18 cellular contexts compared by ENCODE assay signal in the genomic region with DNA sequence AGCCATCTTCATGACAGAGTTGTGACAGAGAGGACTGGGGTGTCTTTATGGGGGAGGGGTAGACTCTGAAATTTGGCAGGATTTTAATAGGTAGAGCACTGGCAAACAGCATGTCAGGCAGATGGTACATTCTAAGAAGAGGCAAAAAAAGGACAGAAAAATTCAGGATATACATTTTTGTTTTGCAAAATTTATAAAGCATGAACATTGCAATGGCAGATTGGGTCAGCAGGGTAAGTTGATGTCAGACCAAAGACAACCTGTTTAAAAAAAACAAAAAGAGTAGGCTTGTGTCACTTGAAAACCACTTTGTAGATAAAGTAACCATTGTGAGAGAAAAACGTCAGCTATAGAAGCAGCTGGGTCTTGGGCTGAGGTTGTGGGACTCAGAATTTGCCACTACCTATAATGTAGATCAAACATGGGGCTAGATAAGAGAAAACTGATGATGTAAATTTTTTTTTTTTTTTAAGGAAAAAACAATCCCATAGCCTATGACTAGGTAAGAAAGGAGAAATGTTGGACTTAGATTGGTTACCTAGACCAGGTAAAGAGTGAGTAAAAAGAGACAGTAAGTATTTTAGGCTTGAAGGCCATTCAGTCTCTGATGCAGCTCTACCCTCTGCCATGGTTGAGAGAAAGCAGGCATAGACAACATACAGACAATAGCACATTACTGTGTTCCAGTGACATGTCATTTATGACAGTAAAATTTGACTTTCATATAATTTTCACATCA. TPM values are rescaled to one million over a fixed set of nuclear protein-coding genes. Genes with fewer than 3 reads are reported as not detected.
DNase-seq lines count a peak whose midpoint lies in the region; ATAC-seq and TF ChIP-seq lines count a peak whose summit lies in the region.
"Had no signal": no experiment of that assay in that cellular context is flagged by ENCODE, and none has a peak within 500 bp of the region (broad histone marks: within the 10 kb centered on the region; RNA-seq: fewer than 3 reads in every experiment).

No MANE protein-coding gene starts in this region.

- H3K27ac Mint-ChIP-seq in CD4-positive, alpha-beta T cell, result peak overlapping the region; percentile 90
- H3K27ac Mint-ChIP-seq in CD8-positive, alpha-beta memory T cell, result peak overlapping the region; percentile 49 to 99 (median 92)
- peak overlapping the region; percentile 95 to 96 for H3K27ac Mint-ChIP-seq in T-cell
- H3K27ac Mint-ChIP-seq: B cell had no signal

- no peak for TF ChIP-seq POLR2A in suprapubic skin (IDR thresholded peaks at IDR 0.05)

- peak; percentile 41 for ATAC-seq in CD4-positive, alpha-beta T cell (ENCODE audit: poor library complexity)
- ATAC-seq in T-cell (replicated peaks in 1 of 4) (peak; percentile 5 to 57 (median 27)), GM18868 (IDR thresholded peaks at IDR 0.05; ENCODE audit: unreplicated experiment) (no peak), foreskin keratinocyte (no peak)
- ATAC-seq: K562, PC-3 had no signal

- peak overlapping the region; percentile 68 for H3K27ac ChIP-seq in CD4-positive, alpha-beta T cell (ENCODE audit: low read depth, low read length)
- no peak overlapping the region for H3K27ac ChIP-seq in CD8-positive, alpha-beta memory T cell (ENCODE audit: low read depth, low read length)
- H3K27ac ChIP-seq in suprapubic skin (no peak overlapping the region), foreskin keratinocyte (no peak overlapping the region)
- H3K27ac ChIP-seq: hepatocyte had no signal

- peaks cover 95% of the 10 kb centered on the region for H3K4me1 ChIP-seq in CD8-positive, alpha-beta memory T cell (ENCODE audit: insufficient read depth, low read length)
- H3K4me1 ChIP-seq in suprapubic skin, result no peaks in the 10 kb centered on the region
- H3K4me1 ChIP-seq in foreskin keratinocyte, result peaks cover 14% of the 10 kb centered on the region

- H3K4me1 Mint-ChIP-seq in CD4-positive, alpha-beta T cell (ENCODE audit: low read depth), result peaks cover 92% of the 10 kb centered on the region
- peaks cover 94 to 100% (median 95%) of the 10 kb centered on the region in 3 donors for H3K4me1 Mint-ChIP-seq in CD8-positive, alpha-beta memory T cell
- H3K4me1 Mint-ChIP-seq in T-cell, result peaks cover 85 to 91% (median 90%) of the 10 kb centered on the region in 3 donors

- no peaks in the 10 kb centered on the region for H3K9me3 Mint-ChIP-seq in CD4-positive, alpha-beta T cell
- H3K9me3 Mint-ChIP-seq in CD8-positive, alpha-beta memory T cell, result no peaks in the 10 kb centered on the region
- H3K9me3 Mint-ChIP-seq in T-cell, result no peaks in the 10 kb centered on the region

- POLR2A ChIA-PET in CD4-positive, alpha-beta T cell (lab: Charles Lee), result interaction anchor here (0.6 to 12.5 kb wide), 8 partner anchors 6 to 369 kb away, joined by 3 to 196 read pairs (median 4); a partner anchor contains a TSS
- POLR2A ChIA-PET in CD8-positive, alpha-beta memory T cell (lab: Charles Lee), result interaction anchor here (0.7 to 1.5 kb wide), 4 partner anchors 8 to 68 kb away, joined by 3 to 4 read pairs (median 3); no protein-coding TSS in a partner anchor
- POLR2A ChIA-PET in T-cell (lab: Charles Lee), result interaction anchor here (1.1 to 1.3 kb wide), 2 partner anchors 12 to 14 kb away, joined by 3 to 4 read pairs; no protein-coding TSS in a partner anchor

- peak overlapping the region; percentile 87 for H3K4me3 Mint-ChIP-seq in CD4-positive, alpha-beta T cell
- H3K4me3 Mint-ChIP-seq in CD8-positive, alpha-beta memory T cell, result peak overlapping the region; percentile 60 to 84 (median 72)
- peak overlapping the region; percentile 61 to 82 (median 64) for H3K4me3 Mint-ChIP-seq in T-cell
- H3K4me3 Mint-ChIP-seq: B cell had no signal

- H3K36me3 Mint-ChIP-seq in CD4-positive, alpha-beta T cell (ENCODE audit: low read depth), result peaks cover 32% of the 10 kb centered on the region
- H3K36me3 Mint-ChIP-seq in CD8-positive, alpha-beta memory T cell, result peaks cover under 1 to 26% (median 11%) of the 10 kb centered on the region in 3 donors
- H3K36me3 Mint-ChIP-seq in T-cell, result peaks cover 35% of the 10 kb centered on the region

- no peak for TF ChIP-seq CTCF in CD4-positive, alpha-beta T cell (IDR thresholded peaks at IDR 0.05)
- TF ChIP-seq CTCF in suprapubic skin (IDR thresholded peaks at IDR 0.05) (no peak), foreskin keratinocyte (conservative IDR thresholded peaks at IDR 0.05) (no peak)

- intact Hi-C loops in CD4-positive, alpha-beta T cell (cut with DNase I, micrococcal nuclease), result loop anchor here in 1 of 2 experiments (2.0 kb wide), 1 partner anchor 20 kb away; no protein-coding TSS in a partner anchor

- DNase-seq in CD4-positive, alpha-beta T cell, result peak in 2 of 10 experiments; percentile 33 to 44
- DNase-seq in CD8-positive, alpha-beta memory T cell, result peak in 3 of 5 donors; percentile 41 to 72 (median 64)
- DNase-seq in T-cell (peak in 5 of 34 experiments; percentile 10 to 62 (median 35)), suprapubic skin (ENCODE audit: low spot score in 2 of 2) (no peak), foreskin keratinocyte (no peak)
- peak; percentile 66 for DNase-seq in central memory CD4-positive, alpha-beta T cell
- DNase-seq: amygdala, DMS153, mesendoderm, NCI-H1092, NCI-H69, PC-3, SK-N-SH, trophoblast cell had no signal

- no peaks in the 10 kb centered on the region for H3K36me3 ChIP-seq in CD8-positive, alpha-beta memory T cell (ENCODE audit: insufficient read depth, low read length)
- H3K36me3 ChIP-seq in suprapubic skin, result no peaks in the 10 kb centered on the region

- H3K9me3 ChIP-seq in CD4-positive, alpha-beta T cell (ENCODE audit: control insufficient read depth, low read length), result no peaks in the 10 kb centered on the region
- no peaks in the 10 kb centered on the region for H3K9me3 ChIP-seq in CD8-positive, alpha-beta memory T cell (ENCODE audit: low read length)
- H3K9me3 ChIP-seq in suprapubic skin, result no peaks in the 10 kb centered on the region
- H3K9me3 ChIP-seq: SK-N-SH had no signal

- H3K27me3 Mint-ChIP-seq in CD4-positive, alpha-beta T cell, result no peaks in the 10 kb centered on the region
- H3K27me3 Mint-ChIP-seq in CD8-positive, alpha-beta memory T cell, result no peaks in the 10 kb centered on the region
- H3K27me3 Mint-ChIP-seq in T-cell, result no peaks in the 10 kb centered on the region

- no peak for TF ChIP-seq EP300 in suprapubic skin (IDR thresholded peaks at IDR 0.05)

- 61% methylated on average over 1 of the region's 1 CpG for WGBS in suprapubic skin

- CTCF ChIA-PET in CD4-positive, alpha-beta T cell (lab: Charles Lee), result interaction anchor here (0.8 to 1.4 kb wide), 5 partner anchors 9 to 73 kb away, joined by 3 to 6 read pairs (median 4); no protein-coding TSS in a partner anchor
- CTCF ChIA-PET in CD8-positive, alpha-beta memory T cell (lab: Charles Lee), result interaction anchor here (1.0 to 2.6 kb wide), 2 partner anchors 9 to 76 kb away, joined by 3 to 8 read pairs; no protein-coding TSS in a partner anchor
- CTCF ChIA-PET in T-cell (lab: Charles Lee), result interaction anchor here (0.6 to 1.5 kb wide), 6 partner anchors 9 to 50 kb away, joined by 3 to 10 read pairs (median 4); a partner anchor contains a TSS

- H3K4me3 ChIP-seq in CD8-positive, alpha-beta memory T cell (ENCODE audit: low read length), result peak overlapping the region; percentile 35
- no peak overlapping the region for H3K4me3 ChIP-seq in suprapubic skin
- H3K4me3 ChIP-seq: hepatocyte, K562 had no signal

- no peaks in the 10 kb centered on the region for H3K27me3 ChIP-seq in CD4-positive, alpha-beta T cell (ENCODE audit: control insufficient read depth, insufficient read depth, low read length)
- no peaks in the 10 kb centered on the region for H3K27me3 ChIP-seq in CD8-positive, alpha-beta memory T cell (ENCODE audit: insufficient read depth, low read length, poor library complexity, severe bottlenecking)
- no peaks in the 10 kb centered on the region for H3K27me3 ChIP-seq in suprapubic skin
- no peaks in the 10 kb centered on the region for H3K27me3 ChIP-seq in foreskin keratinocyte

RNA-seq across cellular contexts. Expression of a gene that starts 8.3 kb away (rescaled TPM):
- total RNA-seq in CD4-positive, alpha-beta T cell, result 100 to 1,000 TPM; 202 to 225 TPM
- 10 to 100 TPM; 57.4 to 68.7 TPM for total RNA-seq in CD8-positive, alpha-beta memory T cell
- polyA plus RNA-seq in CD8-positive, alpha-beta memory T cell, result 84.5 TPM
- 100 to 1,000 TPM; 120 to 274 (median 243) TPM for total RNA-seq in T-cell
- total RNA-seq in suprapubic skin, result 1 to 10 TPM in 1 of 4 donors, under 1 TPM in 2, not detected in 1; 0.05 to 2.6 (median 0.21) TPM
- 2.5 and 3.8 TPM in 2 replicates for total RNA-seq in foreskin keratinocyte
- polyA plus RNA-seq in foreskin keratinocyte, result 0.41 and 1.2 TPM in 2 replicates
- polyA plus RNA-seq: K562 had no signal

Comparison
In these comparisons a context has a peak if more than half of its experiments do, and no peak if none do; other contexts are left out.
1. ATAC-seq: peak in CD4-positive, alpha-beta T cell (single experiment) and T-cell (4 of 4); none in GM18868 (single experiment) and foreskin keratinocyte (single experiment).
2. DNase-seq: peak in CD8-positive, alpha-beta memory T cell (3 of 5) and central memory CD4-positive, alpha-beta T cell (single experiment); none in suprapubic skin (0 of 2) and foreskin keratinocyte (0 of 2).
3. RNA of a gene that starts 8.3 kb away (total RNA-seq): 120 to 274 TPM in T-cell, 202 to 225 TPM in CD4-positive, alpha-beta T cell and 57.4 to 68.7 TPM in CD8-positive, alpha-beta memory T cell; 2.5 to 3.8 TPM in foreskin keratinocyte and 0.05 to 2.6 TPM in suprapubic skin; every median in the first group is over 10 times any median in the second.
4. Peak in every context shown above with its lines, with median percentiles within 50 percentile points of each other: H3K27ac Mint-ChIP-seq and H3K4me3 Mint-ChIP-seq.